In the genomic region with DNA sequence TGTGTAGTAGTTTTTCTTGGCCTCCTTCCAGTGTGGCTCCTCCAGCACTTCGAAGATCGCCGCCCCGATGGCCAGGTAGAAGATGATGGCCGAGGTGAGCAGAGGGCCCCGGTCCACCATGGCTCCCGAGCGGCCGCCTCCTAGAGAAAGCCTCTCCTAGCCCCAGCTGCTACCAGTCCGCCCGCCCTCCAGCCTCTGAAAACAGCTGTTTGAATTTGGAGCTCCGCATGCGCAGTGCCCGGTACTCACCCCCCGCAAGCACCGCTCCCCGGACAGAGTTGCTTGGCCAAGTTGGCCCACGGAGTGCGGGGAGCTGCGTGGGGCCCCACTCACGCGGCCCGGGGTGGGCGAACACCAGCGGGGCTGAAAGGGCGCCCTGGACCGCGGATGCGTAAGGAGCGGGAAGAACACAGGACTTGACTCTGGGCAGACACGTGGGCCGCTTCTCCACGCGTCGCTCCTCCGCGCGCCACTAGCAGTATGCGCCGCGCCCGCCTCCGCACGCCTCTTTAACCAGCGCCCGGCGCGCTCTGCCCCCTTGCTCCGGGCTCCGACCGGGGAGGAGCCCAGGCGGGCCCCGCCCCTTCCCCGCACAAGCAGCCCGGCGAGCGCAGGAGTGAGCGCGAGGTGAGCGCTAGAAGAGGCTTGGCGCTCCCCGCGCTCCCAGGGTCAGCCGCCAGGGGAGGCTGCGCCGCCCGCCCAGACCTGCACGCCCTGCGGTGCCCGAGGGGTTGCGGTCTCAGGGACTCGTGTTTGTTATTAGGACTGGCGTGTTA, we compare ENCODE assay signal across 8 cellular contexts. TPM values are rescaled to one million over a fixed set of nuclear protein-coding genes. Genes with fewer than 3 reads are reported as not detected.
DNase-seq lines count a peak whose midpoint lies in the region; ATAC-seq, FAIRE-seq and TF ChIP-seq lines count a peak whose summit lies in the region.

TSS of gene KCNK5 (minus strand) at position 484 of the 776 bp plus-strand sequence. CDS start at position 120, 364 bp downstream.

- H3K27ac Mint-ChIP-seq in glutamatergic neuron (ENCODE audit: unreplicated experiment), result no peak within 1 kb of the TSS

- no peaks in the 10 kb centered on the region for H3K9me3 Mint-ChIP-seq in glutamatergic neuron (ENCODE audit: unreplicated experiment)

- 1% methylated on average over 67 to 73 of the region's 73 CpGs for WGBS in pancreas, 2 donors
- WGBS in thyroid gland, 2 donors, result 0 to 2% methylated on average over 24 to 56 of the region's 73 CpGs

- H3K4me3 ChIP-seq in ACC112 (ENCODE audit: low read depth, low read length), result peak within 1 kb of the TSS; percentile 77
- H3K4me3 ChIP-seq in PC-9, result peak within 1 kb of the TSS; percentile 96
- H3K4me3 ChIP-seq in pancreas, result peak within 1 kb of the TSS; percentile 72 to 86 (median 82)
- H3K4me3 ChIP-seq in thyroid gland (replicated peaks in 1 of 3), result peak within 1 kb of the TSS; percentile 40 to 48 (median 46)

- intact Hi-C loops in PC-9 (cut with micrococcal nuclease; ENCODE audit: unreplicated experiment), result loop anchor here (1.0 to 5.0 kb wide), 5 partner anchors 14 to 74 kb away; no protein-coding TSS in a partner anchor
- intact Hi-C loops in pancreas (cut with DNase I), result no loop called here
- intact Hi-C loops in thyroid gland (cut with DNase I), result no loop called here

- H3K9me3 ChIP-seq in PC-9 (ENCODE audit: insufficient read depth, low read depth), result no peaks in the 10 kb centered on the region
- no peaks in the 10 kb centered on the region for H3K9me3 ChIP-seq in pancreas
- H3K9me3 ChIP-seq in thyroid gland, result no peaks in the 10 kb centered on the region

- peak; percentile 86 for TF ChIP-seq CTCF in PC-9 (conservative IDR thresholded peaks at IDR 0.05)
- TF ChIP-seq CTCF in glutamatergic neuron (IDR thresholded peaks at IDR 0.05; ENCODE audit: partially characterized antibody, unreplicated experiment), result peak; percentile 77
- TF ChIP-seq CTCF in pancreas (IDR thresholded peaks at IDR 0.05), result peak; percentile 64 to 72 (median 68)
- peak; percentile 49 to 89 (median 76) for TF ChIP-seq CTCF in thyroid gland (IDR thresholded peaks at IDR 0.05)

- peak within 1 kb of the TSS; percentile 97 for H3K4me2 ChIP-seq in PC-9

- peak within 1 kb of the TSS; percentile 63 for H3K4me3 Mint-ChIP-seq in glutamatergic neuron (ENCODE audit: unreplicated experiment)

- DNase-seq in PC-9 (peak; percentile 73 to 89), glutamatergic neuron (peak; percentile 81), pancreas (peak; percentile 82 to 94 (median 90)), thyroid gland (peak; percentile 91 to 92)
- DNase-seq in activated effector memory CD4-positive, alpha-beta T cell treated with Interleukin-2 at 50 U/mL for 16 hours, result peak; percentile 60

- CTCF ChIA-PET in PC-9 (lab: Charles Lee), result interaction anchor here (0.6 to 1.7 kb wide), 2 partner anchors 25 to 37 kb away, joined by 3 to 11 read pairs; no protein-coding TSS in a partner anchor

- POLR2A ChIA-PET in PC-9 (lab: Charles Lee; ENCODE audit: unreplicated experiment), result no interaction called here

- H3K27me3 ChIP-seq in ACC112 (ENCODE audit: insufficient read depth, low read length) (peaks cover 42% of the 10 kb centered on the region), PC-9 (ENCODE audit: insufficient read depth, low read depth) (no peaks in the 10 kb centered on the region), pancreas (no peaks in the 10 kb centered on the region), thyroid gland (no peaks in the 10 kb centered on the region)

- BruUV-seq in PC-9 (replicated peaks; lab: Mats Ljungman, UMichigan), result TSS peak; percentile 63

- ATAC-seq in GM18909 (IDR thresholded peaks at IDR 0.05; ENCODE audit: poor library complexity, unreplicated experiment), result peak; percentile 86
- ATAC-seq in HG03571 (IDR thresholded peaks at IDR 0.05; ENCODE audit: unreplicated experiment), result peak; percentile 60
- ATAC-seq in pancreas, result peak; percentile 91 to 96 (median 94)

- peaks cover 11% of the 10 kb centered on the region for H3K4me1 Mint-ChIP-seq in glutamatergic neuron (ENCODE audit: low read depth, unreplicated experiment)

- no peaks in the 10 kb centered on the region for H3K36me3 Mint-ChIP-seq in glutamatergic neuron (ENCODE audit: unreplicated experiment)

- H3K79me2 ChIP-seq in ACC112 (ENCODE audit: control insufficient read depth, insufficient read depth, low read length, unreplicated experiment), result no peaks in the 10 kb centered on the region
- peaks cover 50% of the 10 kb centered on the region for H3K79me2 ChIP-seq in PC-9 (ENCODE audit: low read depth)

- H3F3A ChIP-seq in PC-9 (ENCODE audit: insufficient read depth, low read depth), result no peaks in the 10 kb centered on the region; the same call in 1 of the 2 replicates

- H3K9me2 ChIP-seq in PC-9 (ENCODE audit: insufficient read depth), result no peaks in the 10 kb centered on the region

- H4K20me1 ChIP-seq in PC-9 (ENCODE audit: insufficient read depth), result no peaks in the 10 kb centered on the region; the same call in 1 of the 2 replicates

- H3K4me1 ChIP-seq in ACC112 (ENCODE audit: control insufficient read depth, insufficient read depth, low read length, unreplicated experiment) (no peaks in the 10 kb centered on the region), PC-9 (replicated peaks; ENCODE audit: insufficient read depth) (peaks cover 39% of the 10 kb centered on the region), pancreas (peaks cover 0 to 19% (median 0%) of the 10 kb centered on the region in 3 donors), thyroid gland (peaks cover 34 to 40% of the 10 kb centered on the region in 2 donors)

- H3K27ac ChIP-seq in ACC112 (ENCODE audit: low read depth, low read length), result no peak within 1 kb of the TSS
- peak within 1 kb of the TSS; percentile 34; the same call in 1 of the 2 replicates for H3K27ac ChIP-seq in PC-9
- H3K27ac ChIP-seq in pancreas, result peak within 1 kb of the TSS; percentile 55 to 75 (median 73)
- H3K27ac ChIP-seq in thyroid gland, result peak within 1 kb of the TSS; percentile 27 to 91 (median 50)

- no peak for FAIRE-seq in pancreas (lab: Jason Lieb, UNC)

- H2AFZ ChIP-seq in ACC112 (ENCODE audit: low read length, unreplicated experiment) (no peak within 1 kb of the TSS), PC-9 (peak within 1 kb of the TSS; percentile 90)

- H3K36me3 ChIP-seq in ACC112 (ENCODE audit: insufficient read depth, low read length) (no peaks in the 10 kb centered on the region), PC-9 (ENCODE audit: low read depth) (peaks cover 8% of the 10 kb centered on the region; the same call in 1 of the 2 replicates), pancreas (no peaks in the 10 kb centered on the region), thyroid gland (no peaks in the 10 kb centered on the region)

- peaks cover 8% of the 10 kb centered on the region for H3K27me3 Mint-ChIP-seq in glutamatergic neuron (ENCODE audit: unreplicated experiment)

- TF ChIP-seq POLR2A in thyroid gland (IDR thresholded peaks at IDR 0.05), result peak; percentile 27 to 92

RNA-seq across cellular contexts. Expression of gene KCNK5, which starts in this region (rescaled TPM):
- 11.9 and 14.3 TPM in 2 replicates for total RNA-seq in PC-9 (2021)
- 0.71 TPM for total RNA-seq in glutamatergic neuron (ENCODE audit: unreplicated experiment)
- total RNA-seq in pancreas, result 10 to 100 TPM; 10.8 to 32.4 (median 18.7) TPM
- polyA plus RNA-seq in pancreas, result 10 to 100 TPM; 20.5 to 30.8 TPM
- 10 to 100 TPM in 3 of 4 donors, 1 to 10 TPM in 1; 9.2 to 14.3 (median 13.0) TPM for total RNA-seq in thyroid gland

Comparison
In these comparisons a context has a peak if more than half of its experiments do, and no peak if none do; other contexts are left out.
1. Peak in DNase-seq in glutamatergic neuron; RNA of the gene not detected or under 1 TPM.
2. H3K4me3 ChIP-seq: peak in every context shown above with its lines; median percentile 96 in PC-9; 82 in pancreas; 77 in ACC112; 46 in thyroid gland.